In the genomic region with DNA sequence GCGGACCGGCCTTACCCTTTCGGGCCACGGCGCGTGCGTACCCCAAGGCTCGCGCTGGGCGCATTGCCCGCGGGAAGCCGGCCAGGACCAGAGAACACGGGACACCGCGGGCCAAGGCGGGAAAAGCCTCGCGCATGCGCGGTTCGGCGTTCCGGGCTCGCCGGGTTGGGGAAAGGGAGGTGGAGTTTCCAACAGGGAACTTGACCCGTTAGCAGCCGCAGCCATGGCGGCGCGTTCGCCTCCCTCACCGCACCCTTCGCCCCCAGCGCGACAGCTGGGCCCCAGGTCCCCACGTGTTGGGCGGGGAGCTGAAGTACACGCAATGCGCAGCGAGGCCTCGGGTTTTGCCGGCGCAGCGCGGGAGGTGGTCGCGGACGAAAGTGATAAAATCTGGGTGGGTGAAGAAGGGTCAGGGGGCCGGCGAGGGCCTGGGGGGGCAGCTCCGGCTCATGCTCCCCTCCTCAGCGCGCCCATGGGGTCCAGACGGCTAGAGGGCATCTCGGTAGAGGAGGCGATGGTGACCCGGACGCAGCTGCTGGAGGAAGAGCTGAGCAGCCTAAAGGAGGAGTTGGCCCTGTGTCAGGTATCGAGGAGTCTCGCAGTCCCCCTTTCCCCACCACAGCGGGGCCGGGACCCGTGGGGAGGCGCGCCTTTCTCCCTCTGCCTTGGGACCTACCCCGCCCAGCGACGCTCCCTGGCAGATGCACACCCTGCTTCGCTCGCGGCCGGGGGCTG, we compare ENCODE assay signal across 8 cellular contexts.
DNase-seq lines count a peak whose midpoint lies in the region; ATAC-seq lines count a peak whose summit lies in the region.

A gene with protein sequence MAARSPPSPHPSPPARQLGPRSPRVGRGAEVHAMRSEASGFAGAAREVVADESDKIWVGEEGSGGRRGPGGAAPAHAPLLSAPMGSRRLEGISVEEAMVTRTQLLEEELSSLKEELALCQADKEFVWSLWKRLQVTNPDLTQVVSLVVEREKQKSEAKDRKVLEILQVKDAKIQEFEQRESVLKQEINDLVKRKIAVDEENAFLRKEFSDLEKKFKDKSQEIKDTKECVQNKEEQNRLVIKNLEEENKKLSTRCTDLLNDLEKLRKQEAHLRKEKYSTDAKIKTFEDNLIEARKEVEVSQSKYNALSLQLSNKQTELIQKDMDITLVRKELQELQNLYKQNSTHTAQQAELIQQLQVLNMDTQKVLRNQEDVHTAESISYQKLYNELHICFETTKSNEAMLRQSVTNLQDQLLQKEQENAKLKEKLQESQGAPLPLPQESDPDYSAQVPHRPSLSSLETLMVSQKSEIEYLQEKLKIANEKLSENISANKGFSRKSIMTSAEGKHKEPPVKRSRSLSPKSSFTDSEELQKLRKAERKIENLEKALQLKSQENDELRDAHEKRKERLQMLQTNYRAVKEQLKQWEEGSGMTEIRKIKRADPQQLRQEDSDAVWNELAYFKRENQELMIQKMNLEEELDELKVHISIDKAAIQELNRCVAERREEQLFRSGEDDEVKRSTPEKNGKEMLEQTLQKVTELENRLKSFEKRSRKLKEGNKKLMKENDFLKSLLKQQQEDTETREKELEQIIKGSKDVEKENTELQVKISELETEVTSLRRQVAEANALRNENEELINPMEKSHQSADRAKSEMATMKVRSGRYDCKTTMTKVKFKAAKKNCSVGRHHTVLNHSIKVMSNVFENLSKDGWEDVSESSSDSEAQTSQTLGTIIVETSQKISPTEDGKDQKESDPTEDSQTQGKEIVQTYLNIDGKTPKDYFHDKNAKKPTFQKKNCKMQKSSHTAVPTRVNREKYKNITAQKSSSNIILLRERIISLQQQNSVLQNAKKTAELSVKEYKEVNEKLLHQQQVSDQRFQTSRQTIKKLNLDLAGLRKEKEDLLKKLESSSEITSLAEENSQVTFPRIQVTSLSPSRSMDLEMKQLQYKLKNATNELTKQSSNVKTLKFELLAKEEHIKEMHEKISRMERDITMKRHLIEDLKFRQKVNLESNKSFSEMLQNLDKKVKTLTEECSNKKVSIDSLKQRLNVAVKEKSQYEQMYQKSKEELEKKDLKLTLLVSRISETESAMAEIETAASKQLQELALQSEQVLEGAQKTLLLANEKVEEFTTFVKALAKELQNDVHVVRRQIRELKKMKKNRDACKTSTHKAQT (N-terminal part only) (plus strand): TSS at position 198 of the 735 bp plus-strand sequence. CDS start 26 bp downstream, at position 224.

- H3K4me3 ChIP-seq in GM08714 (ENCODE audit: low read length) (peak within 1 kb of the TSS; percentile 79), skin epidermis (peak within 1 kb of the TSS; percentile 57 to 90 (median 83))

- DNase-seq in NCI-H1436 (lab: John Stamatoyannopoulos, UW) (peak; percentile 82), cerebellar cortex (ENCODE audit: low spot score) (peak; percentile 88), iris pigment epithelial cell (ENCODE audit: low read depth) (peak; percentile 81)
- DNase-seq in T-helper 2 cell treated with Interferon-gamma antibody and Interleukin-4, amounts not matched to agents 5 μg/mL and 100 μg/mL, for 36 hours (ENCODE audit: low spot score), result peak; percentile 53
- DNase-seq in NK-92 treated with Interleukin-12 subunit alpha and Interleukin-12 subunit beta, amount 100 ng/mL, for 24 hours (lab: John Stamatoyannopoulos, UW), result no peak

- H3K4me1 Mint-ChIP-seq in T-helper 2 cell treated with Interferon-gamma antibody and Interleukin-4, amounts not matched to agents 5 μg/mL and 100 μg/mL, for 36 hours (ENCODE audit: low read depth), result peaks cover 9% of the 10 kb centered on the region

- H3K27ac Mint-ChIP-seq in T-helper 2 cell treated with Interferon-gamma antibody and Interleukin-4, amounts not matched to agents 5 μg/mL and 100 μg/mL, for 36 hours, result peak within 1 kb of the TSS; percentile 86

- H3K9me3 Mint-ChIP-seq in T-helper 2 cell treated with Interferon-gamma antibody and Interleukin-4, amounts not matched to agents 5 μg/mL and 100 μg/mL, for 36 hours, result no peaks in the 10 kb centered on the region

- H3K27me3 Mint-ChIP-seq in T-helper 2 cell treated with Interferon-gamma antibody and Interleukin-4, amounts not matched to agents 5 μg/mL and 100 μg/mL, for 36 hours (ENCODE audit: low read depth), result peaks cover 8% of the 10 kb centered on the region

- peak within 1 kb of the TSS; percentile 60 to 96 (median 86) for H3K27ac ChIP-seq in skin epidermis

- ATAC-seq in HG02642 (IDR thresholded peaks at IDR 0.05; ENCODE audit: poor library complexity, unreplicated experiment), result peak; percentile 83

- no peaks in the 10 kb centered on the region for H3K36me3 Mint-ChIP-seq in T-helper 2 cell treated with Interferon-gamma antibody and Interleukin-4, amounts not matched to agents 5 μg/mL and 100 μg/mL, for 36 hours (ENCODE audit: low read depth)

- peak within 1 kb of the TSS; percentile 77 for H3K4me3 Mint-ChIP-seq in T-helper 2 cell treated with Interferon-gamma antibody and Interleukin-4, amounts not matched to agents 5 μg/mL and 100 μg/mL, for 36 hours
